8 cellular contexts compared by ENCODE assay signal in the genomic region with DNA sequence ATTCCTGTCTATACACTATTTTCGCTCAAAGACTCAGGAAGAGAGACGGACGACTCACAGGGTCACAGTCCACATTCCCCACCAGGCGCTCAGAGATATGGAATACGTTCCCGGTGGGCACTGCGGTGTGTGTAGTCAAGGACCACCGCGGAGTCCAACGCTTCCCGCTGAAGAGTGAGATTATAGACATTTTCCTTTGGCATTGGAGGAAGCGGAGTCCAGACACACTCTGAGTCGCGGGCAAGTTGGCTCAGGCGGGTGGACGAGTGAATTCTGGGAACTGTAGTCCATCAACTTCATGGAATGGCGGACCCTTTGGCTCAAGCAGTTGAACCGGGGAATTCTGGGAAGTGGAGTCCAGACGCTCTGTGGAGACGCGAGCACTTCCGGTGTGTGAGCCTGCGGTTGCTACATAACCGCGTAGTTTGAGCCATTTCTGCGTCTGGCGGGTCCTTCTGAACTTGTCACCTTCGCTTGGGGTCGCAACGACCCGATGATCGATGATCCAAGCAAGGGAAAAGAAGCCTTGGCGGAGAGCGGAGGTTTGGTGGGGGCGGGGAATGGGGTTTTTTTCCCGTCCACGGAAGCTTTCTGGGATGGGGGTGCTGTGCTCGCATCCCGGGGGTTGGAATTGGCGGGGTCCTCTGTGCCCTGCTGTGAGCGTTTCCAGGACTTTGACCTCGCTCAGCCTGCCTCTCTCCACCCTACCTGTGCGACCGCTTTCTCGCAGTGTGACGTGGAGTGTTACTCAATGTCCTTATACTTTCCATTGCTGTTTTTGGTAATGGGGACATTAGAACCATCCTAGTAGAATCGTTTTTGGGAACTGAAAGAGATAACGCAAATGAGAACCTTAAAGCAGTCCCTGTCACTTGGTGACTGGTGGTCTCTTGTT. TPM values are rescaled to one million over a fixed set of nuclear protein-coding genes. Genes with fewer than 3 reads are reported as not detected.
A peak's percentile ranks its signal among the peaks of the same experiment; 100 is the strongest.
DNase-seq lines count a peak whose midpoint lies in the region; ATAC-seq and TF ChIP-seq lines count a peak whose summit lies in the region.

A gene (plus strand): TSS at position 392 of the 895 bp plus-strand sequence. CDS start 4,122 bp downstream, outside the sequence.

- ATAC-seq in GM19372 (IDR thresholded peaks at IDR 0.05; ENCODE audit: low read depth, unreplicated experiment): peak; percentile 89
- peak; percentile 92 for ATAC-seq in HG03521 (IDR thresholded peaks at IDR 0.05; ENCODE audit: unreplicated experiment)
- peak; percentile 99 to 100 (median 100) for ATAC-seq in right lobe of liver

- H3K27ac ChIP-seq in dorsolateral prefrontal cortex (peak within 1 kb of the TSS in 48 of 59 donors; percentile 10 to 90 (median 67)), right lobe of liver (peak within 1 kb of the TSS; percentile 17 to 64 (median 60))

- H3K4me3 ChIP-seq in dorsolateral prefrontal cortex (peak within 1 kb of the TSS; percentile 59 to 98 (median 88)), right lobe of liver (peak within 1 kb of the TSS; percentile 68 to 86 (median 78))

- peaks cover 0 to 8% (median 0%) of the 10 kb centered on the region in 4 donors for H3K4me1 ChIP-seq in right lobe of liver

- TF ChIP-seq CTCF in dorsolateral prefrontal cortex (IDR thresholded peaks at IDR 0.05 in 54 of 56, conservative IDR thresholded peaks at IDR 0.05 in 2 of 56; ENCODE audit: low read depth in 1 of 56, partially characterized antibody in 56 of 56) (peak in 16 of 56 donors; percentile 11 to 43 (median 30)), right lobe of liver (IDR thresholded peaks at IDR 0.05) (no peak)

- peak; percentile 97 for DNase-seq in CD1c-positive myeloid dendritic cell (ENCODE audit: extremely low spot score)
- peak; percentile 98 for DNase-seq in NCI-H69 (lab: John Stamatoyannopoulos, UW)
- DNase-seq in activated CD4-positive, alpha-beta T cell treated with anti-CD3 and anti-CD28 coated beads, Interleukin-2, amount 50 U/mL, for 48 hours: peak; percentile 78 to 86
- peak; percentile 85 to 97 (median 94) for DNase-seq in dorsolateral prefrontal cortex
- DNase-seq in right lobe of liver: peak; percentile 88 to 94 (median 93)
- peak; percentile 87 for DNase-seq in stimulated activated CD4-positive, alpha-beta T cell treated with anti-CD3 and anti-CD28 coated beads, Interleukin-4, amount 100 ng/mL, for 24 hours

- H3K27me3 ChIP-seq in dorsolateral prefrontal cortex (no peaks in the 10 kb centered on the region), right lobe of liver (no peaks in the 10 kb centered on the region)

- peak; percentile 29 for TF ChIP-seq POLR2A in right lobe of liver (IDR thresholded peaks at IDR 0.05)

- H3K36me3 ChIP-seq in right lobe of liver: peaks cover 0 to 7% (median 1%) of the 10 kb centered on the region in 4 donors

- peaks cover 0 to 9% (median 0%) of the 10 kb centered on the region in 4 donors for H3K9me3 ChIP-seq in right lobe of liver

- 0% methylated on average over 17 of the region's 48 CpGs for WGBS in right lobe of liver (ENCODE audit: insufficient coverage, low coverage, low lambda C conversion rate, missing lambda C conversion rate)

- intact Hi-C loops in dorsolateral prefrontal cortex (cut with DNase I): loop anchor here (1.0 to 10.0 kb wide), 10 partner anchors 19 to 302 kb away; a partner anchor contains a TSS
- intact Hi-C loops in right lobe of liver (cut with DNase I): no loop called here

RNA-seq across cellular contexts. Expression of the gene that starts here (rescaled TPM):
- total RNA-seq in dorsolateral prefrontal cortex (10 to 100 TPM in 2 of 120 experiments, 1 to 10 TPM in 118; 2.7 to 11.5 (median 6.4) TPM), right lobe of liver (1 to 10 TPM; 1.0 to 5.8 (median 1.8) TPM)

Comparison
In these comparisons a context has a peak if more than half of its experiments do, and no peak if none do; other contexts are left out.
1. Peak in every context shown above with its lines: DNase-seq, ATAC-seq, H3K4me3 ChIP-seq and H3K27ac ChIP-seq.
2. intact Hi-C loops: an anchor here in dorsolateral prefrontal cortex (1.0 to 10.0 kb wide); none called in right lobe of liver.